Comparison of ENCODE assay signal across 1 cellular context in the genomic region with DNA sequence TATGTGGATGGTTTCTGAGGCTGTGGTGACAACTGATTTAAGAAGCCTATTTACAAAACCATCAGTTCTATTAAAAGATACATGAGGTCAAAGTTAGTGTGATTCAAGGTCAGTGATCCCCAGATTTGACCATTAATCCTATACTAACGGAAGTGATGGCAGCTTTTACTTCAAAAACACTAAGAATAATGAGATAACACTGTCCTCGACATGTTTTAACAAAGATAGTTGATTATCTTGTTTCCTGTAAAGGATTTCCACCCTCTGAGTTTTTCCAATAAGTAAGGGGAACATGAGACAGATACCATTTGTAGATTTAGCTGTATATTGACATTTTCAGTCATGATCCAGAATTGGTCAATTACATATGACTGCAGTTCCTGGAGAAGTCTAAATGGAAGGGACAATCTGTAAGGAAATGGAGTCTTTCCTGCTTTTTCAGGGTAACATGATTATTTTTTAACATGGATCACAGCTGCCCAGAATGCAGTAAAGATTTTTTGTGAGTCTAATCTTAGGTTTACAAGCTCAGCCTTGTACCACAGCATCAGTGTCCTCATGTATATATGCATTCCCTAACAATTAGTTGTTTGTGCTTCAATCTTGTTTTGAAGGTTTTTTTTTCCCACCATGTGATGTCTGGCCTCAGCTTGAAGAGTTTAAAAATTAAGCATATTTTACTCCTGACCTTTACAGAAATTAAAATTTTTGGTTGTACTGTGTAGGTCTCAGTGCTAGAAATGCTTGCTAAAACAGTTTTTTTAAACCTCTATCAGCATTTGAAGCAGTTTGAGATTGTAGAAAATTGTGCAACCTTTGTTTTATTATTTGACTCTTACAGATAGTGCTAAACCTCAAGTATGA.
TF ChIP-seq lines count a peak whose summit lies in the region.

No MANE protein-coding gene starts in this region.

TF ChIP-seq in HepG2, 621 proteins besides CTCF, POLR2A, EP300 and RAD21:
- TF ChIP-seq ZNF383 (CRISPR knock-in tag; IDR thresholded peaks at IDR 0.05; ENCODE audit: borderline replicate concordance) (no peak), ZFP1 (CRISPR knock-in tag; IDR thresholded peaks at IDR 0.05) (no peak), DR1 (CRISPR knock-in tag; IDR thresholded peaks at IDR 0.05) (no peak), EZH2 (conservative IDR thresholded peaks at IDR 0.05; ENCODE audit: low read depth, low read length) (no peak), ZNF296 (CRISPR knock-in tag; conservative IDR thresholded peaks at IDR 0.05) (no peak), CBX5 (CRISPR knock-in tag; IDR thresholded peaks at IDR 0.05; ENCODE audit: borderline replicate concordance) (no peak), ZFP37 (CRISPR knock-in tag; IDR thresholded peaks at IDR 0.05; ENCODE audit: borderline replicate concordance) (no peak), ZNF766 (CRISPR knock-in tag; IDR thresholded peaks at IDR 0.05; ENCODE audit: borderline replicate concordance) (no peak), ZNF619 (CRISPR knock-in tag; IDR thresholded peaks at IDR 0.05) (no peak), ISL2 (CRISPR knock-in tag; IDR thresholded peaks at IDR 0.05) (no peak), ZNF101 (CRISPR knock-in tag; IDR thresholded peaks at IDR 0.05; ENCODE audit: borderline replicate concordance, low read depth) (no peak), ZNF724P (CRISPR knock-in tag; IDR thresholded peaks at IDR 0.05; ENCODE audit: borderline replicate concordance) (no peak), FOXJ3 (CRISPR knock-in tag; IDR thresholded peaks at IDR 0.05; ENCODE audit: borderline replicate concordance) (no peak), ISX (CRISPR knock-in tag; conservative IDR thresholded peaks at IDR 0.05) (no peak)
- TF ChIP-seq, protein P1, sequence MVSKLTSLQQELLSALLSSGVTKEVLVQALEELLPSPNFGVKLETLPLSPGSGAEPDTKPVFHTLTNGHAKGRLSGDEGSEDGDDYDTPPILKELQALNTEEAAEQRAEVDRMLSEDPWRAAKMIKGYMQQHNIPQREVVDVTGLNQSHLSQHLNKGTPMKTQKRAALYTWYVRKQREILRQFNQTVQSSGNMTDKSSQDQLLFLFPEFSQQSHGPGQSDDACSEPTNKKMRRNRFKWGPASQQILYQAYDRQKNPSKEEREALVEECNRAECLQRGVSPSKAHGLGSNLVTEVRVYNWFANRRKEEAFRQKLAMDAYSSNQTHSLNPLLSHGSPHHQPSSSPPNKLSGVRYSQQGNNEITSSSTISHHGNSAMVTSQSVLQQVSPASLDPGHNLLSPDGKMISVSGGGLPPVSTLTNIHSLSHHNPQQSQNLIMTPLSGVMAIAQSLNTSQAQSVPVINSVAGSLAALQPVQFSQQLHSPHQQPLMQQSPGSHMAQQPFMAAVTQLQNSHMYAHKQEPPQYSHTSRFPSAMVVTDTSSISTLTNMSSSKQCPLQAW (CRISPR knock-in tag; IDR thresholded peaks at IDR 0.05), result no peak
- TF ChIP-seq, protein P2, sequence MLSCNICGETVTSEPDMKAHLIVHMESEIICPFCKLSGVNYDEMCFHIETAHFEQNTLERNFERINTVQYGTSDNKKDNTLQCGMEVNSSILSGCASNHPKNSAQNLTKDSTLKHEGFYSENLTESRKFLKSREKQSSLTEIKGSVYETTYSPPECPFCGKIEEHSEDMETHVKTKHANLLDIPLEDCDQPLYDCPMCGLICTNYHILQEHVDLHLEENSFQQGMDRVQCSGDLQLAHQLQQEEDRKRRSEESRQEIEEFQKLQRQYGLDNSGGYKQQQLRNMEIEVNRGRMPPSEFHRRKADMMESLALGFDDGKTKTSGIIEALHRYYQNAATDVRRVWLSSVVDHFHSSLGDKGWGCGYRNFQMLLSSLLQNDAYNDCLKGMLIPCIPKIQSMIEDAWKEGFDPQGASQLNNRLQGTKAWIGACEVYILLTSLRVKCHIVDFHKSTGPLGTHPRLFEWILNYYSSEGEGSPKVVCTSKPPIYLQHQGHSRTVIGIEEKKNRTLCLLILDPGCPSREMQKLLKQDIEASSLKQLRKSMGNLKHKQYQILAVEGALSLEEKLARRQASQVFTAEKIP (CRISPR knock-in tag; IDR thresholded peaks at IDR 0.05; ENCODE audit: borderline replicate concordance), result no peak
- TF ChIP-seq, protein P3, sequence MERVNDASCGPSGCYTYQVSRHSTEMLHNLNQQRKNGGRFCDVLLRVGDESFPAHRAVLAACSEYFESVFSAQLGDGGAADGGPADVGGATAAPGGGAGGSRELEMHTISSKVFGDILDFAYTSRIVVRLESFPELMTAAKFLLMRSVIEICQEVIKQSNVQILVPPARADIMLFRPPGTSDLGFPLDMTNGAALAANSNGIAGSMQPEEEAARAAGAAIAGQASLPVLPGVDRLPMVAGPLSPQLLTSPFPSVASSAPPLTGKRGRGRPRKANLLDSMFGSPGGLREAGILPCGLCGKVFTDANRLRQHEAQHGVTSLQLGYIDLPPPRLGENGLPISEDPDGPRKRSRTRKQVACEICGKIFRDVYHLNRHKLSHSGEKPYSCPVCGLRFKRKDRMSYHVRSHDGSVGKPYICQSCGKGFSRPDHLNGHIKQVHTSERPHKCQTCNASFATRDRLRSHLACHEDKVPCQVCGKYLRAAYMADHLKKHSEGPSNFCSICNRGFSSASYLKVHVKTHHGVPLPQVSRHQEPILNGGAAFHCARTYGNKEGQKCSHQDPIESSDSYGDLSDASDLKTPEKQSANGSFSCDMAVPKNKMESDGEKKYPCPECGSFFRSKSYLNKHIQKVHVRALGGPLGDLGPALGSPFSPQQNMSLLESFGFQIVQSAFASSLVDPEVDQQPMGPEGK (CRISPR knock-in tag; IDR thresholded peaks at IDR 0.05), result no peak
